11 cellular contexts compared by ENCODE assay signal in the genomic region with DNA sequence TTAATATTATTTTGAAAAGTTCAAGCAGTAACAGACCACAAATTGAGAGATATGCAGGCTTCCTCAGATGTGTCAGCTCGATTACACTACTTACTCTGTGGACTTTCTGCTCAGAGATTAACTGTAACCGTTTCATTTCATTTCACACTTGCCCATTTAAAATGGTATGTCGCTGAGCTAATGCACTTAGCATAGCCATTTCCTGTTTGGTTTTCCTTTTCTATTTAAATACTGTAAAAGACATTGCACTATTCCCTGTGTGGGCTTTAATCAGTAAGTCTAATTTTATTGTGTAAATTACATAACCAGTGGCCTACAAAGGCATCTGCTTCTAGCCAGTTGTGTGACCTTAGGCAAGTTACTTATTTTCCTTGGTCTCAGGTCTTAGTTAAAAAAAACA.
DNase-seq lines count a peak whose midpoint lies in the region; ATAC-seq and TF ChIP-seq lines count a peak whose summit lies in the region.
"Had no signal": no experiment of that assay in that cellular context is flagged by ENCODE, and none has a peak within 500 bp of the region (broad histone marks: within the 10 kb centered on the region; RNA-seq: fewer than 3 reads in every experiment).

No MANE protein-coding gene starts in this region.

- H3K4me1 Mint-ChIP-seq in natural killer cell treated with Interleukin-12 subunit alpha and Interleukin-12 subunit beta and Interleukin-15 and Interleukin-18, amount 100 ng/mL, for 72 hours (ENCODE audit: low read depth in 2 of 2), result peaks cover 46 to 52% of the 10 kb centered on the region in 2 donors
- H3K4me1 Mint-ChIP-seq in Caco-2 (ENCODE audit: low read depth, unreplicated experiment), result no peaks in the 10 kb centered on the region

- peak overlapping the region; percentile 85 to 88 for H3K27ac Mint-ChIP-seq in natural killer cell treated with Interleukin-12 subunit alpha and Interleukin-12 subunit beta and Interleukin-15 and Interleukin-18, amount 100 ng/mL, for 72 hours
- no peak overlapping the region for H3K27ac Mint-ChIP-seq in Caco-2 (ENCODE audit: unreplicated experiment)
- H3K27ac Mint-ChIP-seq: activated naive CD4-positive, alpha-beta T cell treated with anti-CD3 and anti-CD28 coated beads, Interleukin-2, amount 10 ng/mL, durations not matched to agents 7 days and 5 days had no signal

- H3K4me3 ChIP-seq in MG63 (no peak overlapping the region), Caco-2 (ENCODE audit: low read depth, low read length) (no peak overlapping the region)

- no peaks in the 10 kb centered on the region for H3K36me3 Mint-ChIP-seq in natural killer cell treated with Interleukin-12 subunit alpha and Interleukin-12 subunit beta and Interleukin-15 and Interleukin-18, amount 100 ng/mL, for 72 hours
- no peaks in the 10 kb centered on the region for H3K36me3 Mint-ChIP-seq in Caco-2 (ENCODE audit: insufficient read depth, unreplicated experiment)
- H3K36me3 Mint-ChIP-seq: activated naive CD4-positive, alpha-beta T cell treated with anti-CD3 and anti-CD28 coated beads, Interleukin-2, amount 10 ng/mL, durations not matched to agents 7 days and 5 days; T-cell had no signal

- DNase-seq in Daoy (ENCODE audit: low read depth) (peak; percentile 13), NCI-H82 (lab: John Stamatoyannopoulos, UW) (peak; percentile 63), fibroblast of peridontal ligament (ENCODE audit: extremely low read depth) (peak; percentile 14), COLO829 (ENCODE audit: low spot score) (no peak), MG63 (no peak), Caco-2 (no peak)
- DNase-seq in natural killer cell treated with Interleukin-12 subunit alpha and Interleukin-12 subunit beta and Interleukin-15 and Interleukin-18, amount 100 ng/mL, for 72 hours (ENCODE audit: low spot score), result no peak
- no peak for DNase-seq in stimulated activated CD4-positive, alpha-beta T cell treated with anti-CD3 and anti-CD28 coated beads, Interleukin-4, amount 100 ng/mL, for 4 hours
- DNase-seq: activated naive CD4-positive, alpha-beta T cell treated with anti-CD3 and anti-CD28 coated beads, Interleukin-2, amount 10 ng/mL, durations not matched to agents 7 days and 5 days had no signal

- ATAC-seq in natural killer cell treated with Interleukin-12 subunit alpha and Interleukin-12 subunit beta and Interleukin-15 and Interleukin-18, amount 100 ng/mL, for 72 hours, result peak; percentile 80 to 89
- ATAC-seq: HCT116 had no signal

- no peaks in the 10 kb centered on the region for H3K9me3 Mint-ChIP-seq in natural killer cell treated with Interleukin-12 subunit alpha and Interleukin-12 subunit beta and Interleukin-15 and Interleukin-18, amount 100 ng/mL, for 72 hours
- H3K9me3 Mint-ChIP-seq in Caco-2 (ENCODE audit: unreplicated experiment), result no peaks in the 10 kb centered on the region
- H3K9me3 Mint-ChIP-seq: activated naive CD4-positive, alpha-beta T cell treated with anti-CD3 and anti-CD28 coated beads, Interleukin-2, amount 10 ng/mL, durations not matched to agents 7 days and 5 days; T-cell had no signal

- H3K27me3 Mint-ChIP-seq in natural killer cell treated with Interleukin-12 subunit alpha and Interleukin-12 subunit beta and Interleukin-15 and Interleukin-18, amount 100 ng/mL, for 72 hours, result no peaks in the 10 kb centered on the region
- no peaks in the 10 kb centered on the region for H3K27me3 Mint-ChIP-seq in Caco-2 (ENCODE audit: insufficient read depth, unreplicated experiment)
- H3K27me3 Mint-ChIP-seq: activated naive CD4-positive, alpha-beta T cell treated with anti-CD3 and anti-CD28 coated beads, Interleukin-2, amount 10 ng/mL, durations not matched to agents 7 days and 5 days; T-cell had no signal

- TF ChIP-seq CTCF in Caco-2 (IDR thresholded peaks at IDR 0.05; ENCODE audit: insufficient read depth in 1 of 2, low read depth in 1 of 2, low read length in 1 of 2, severe bottlenecking in 1 of 2, unreplicated experiment in 1 of 2), result no peak

- peak overlapping the region; percentile 13 for H3K4me3 Mint-ChIP-seq in natural killer cell treated with Interleukin-12 subunit alpha and Interleukin-12 subunit beta and Interleukin-15 and Interleukin-18, amount 100 ng/mL, for 72 hours
- H3K4me3 Mint-ChIP-seq in Caco-2 (ENCODE audit: unreplicated experiment), result no peak overlapping the region
- H3K4me3 Mint-ChIP-seq: activated naive CD4-positive, alpha-beta T cell treated with anti-CD3 and anti-CD28 coated beads, Interleukin-2, amount 10 ng/mL, durations not matched to agents 7 days and 5 days; T-cell had no signal

- CTCF ChIA-PET in Caco-2 (lab: Charles Lee), result interaction anchor here (0.8 kb wide), 1 partner anchor 24 kb away, joined by 3 read pairs; no protein-coding TSS in a partner anchor

- no peaks in the 10 kb centered on the region for H3K4me1 ChIP-seq in Caco-2

- intact Hi-C loops in Caco-2 (cut with micrococcal nuclease; ENCODE audit: unreplicated experiment), result no loop called here

- BruUV-seq in Caco-2 (replicated peaks; lab: Mats Ljungman, UMichigan), result no TSS peak

- H3K36me3 ChIP-seq in MG63 (no peaks in the 10 kb centered on the region), Caco-2 (ENCODE audit: control insufficient read depth, insufficient read depth, low read length) (no peaks in the 10 kb centered on the region)

- H3K27me3 ChIP-seq in MG63 (no peaks in the 10 kb centered on the region), Caco-2 (replicated peaks; ENCODE audit: control insufficient read depth, insufficient read depth, low read length) (no peaks in the 10 kb centered on the region)

- POLR2A ChIA-PET in Caco-2 (lab: Charles Lee), result interaction anchor here (1.0 kb wide), 1 partner anchor 25 kb away, joined by 9 read pairs; no protein-coding TSS in a partner anchor

- H3K9me3 ChIP-seq in MG63 (no peaks in the 10 kb centered on the region), Caco-2 (no peaks in the 10 kb centered on the region)

Comparison
In these comparisons a context has a peak if more than half of its experiments do, and no peak if none do; other contexts are left out.
1. DNase-seq: peak in Daoy (single experiment), NCI-H82 (single experiment) and fibroblast of peridontal ligament (single experiment); none in natural killer cell treated with Interleukin-12 subunit alpha and Interleukin-12 subunit beta and Interleukin-15 and Interleukin-18, amount 100 ng/mL, for 72 hours (single experiment), stimulated activated CD4-positive, alpha-beta T cell treated with anti-CD3 and anti-CD28 coated beads, Interleukin-4, amount 100 ng/mL, for 4 hours (0 of 2), COLO829 (single experiment), MG63 (single experiment) and Caco-2 (0 of 2).